10 cellular contexts compared by ENCODE assay signal in genomic region chr1:244254467-244254866, GRCh38.
DNase-seq lines count a peak whose midpoint lies in the region; ATAC-seq and TF ChIP-seq lines count a peak whose summit lies in the region.
"Had no signal": no experiment of that assay in that cellular context is flagged by ENCODE, and none has a peak within 500 bp of the region (broad histone marks: within the 10 kb centered on the region; RNA-seq: fewer than 3 reads in every experiment).

No MANE protein-coding gene starts in this region.

- TF ChIP-seq POLR2A in upper lobe of left lung (IDR thresholded peaks at IDR 0.05), result no peak

- intact Hi-C loops in left ventricle myocardium superior (cut with micrococcal nuclease), result no loop called here

- peak overlapping the region; percentile 29 to 72 (median 56) for H3K27ac ChIP-seq in upper lobe of left lung
- H3K27ac ChIP-seq: 22Rv1 had no signal

- no peak overlapping the region for H3K4me3 ChIP-seq in upper lobe of left lung

- no peaks in the 10 kb centered on the region for H3K27me3 ChIP-seq in upper lobe of left lung

- peaks cover 0 to 3% (median 1%) of the 10 kb centered on the region in 4 donors for H3K4me1 ChIP-seq in upper lobe of left lung

- 42 to 60% methylated on average over 6 of the region's 6 CpGs for WGBS in upper lobe of left lung, 2 donors

- H3K9me3 ChIP-seq in upper lobe of left lung, result no peaks in the 10 kb centered on the region

- peak; percentile 24 for DNase-seq in activated CD8-positive, alpha-beta memory T cell treated with anti-CD3 and anti-CD28 coated beads for 24 hours
- DNase-seq in activated CD8-positive, alpha-beta memory T cell treated with anti-CD3 and anti-CD28 coated beads, Interleukin-2, amount 50 U/mL, for 4 hours, result no peak
- DNase-seq in OCI-M2 (lab: John Stamatoyannopoulos, UW; ENCODE audit: unreplicated experiment) (peak; percentile 21), left ventricle myocardium superior (peak; percentile 46), upper lobe of left lung (peak in 1 of 2 donors; percentile 72), mesenteric fat pad (ENCODE audit: low spot score) (no peak)

- ATAC-seq in left ventricle myocardium superior, result peak; percentile 77
- ATAC-seq in upper lobe of left lung (ENCODE audit: low FRiP score in 2 of 2), result peak; percentile 80 to 90
- no peak for ATAC-seq in HG03342 (IDR thresholded peaks at IDR 0.05; ENCODE audit: unreplicated experiment)
- no peak for ATAC-seq in HG03108 (IDR thresholded peaks at IDR 0.05; ENCODE audit: unreplicated experiment)
- ATAC-seq: activated T-helper 17 cell treated with anti-CD3 and anti-CD28 coated beads, Interleukin-2, amount 50 U/mL, for 72 hours had no signal

- TF ChIP-seq CTCF in upper lobe of left lung (IDR thresholded peaks at IDR 0.05), result no peak

- no peaks in the 10 kb centered on the region for H3K36me3 ChIP-seq in upper lobe of left lung

- TF ChIP-seq EP300 in upper lobe of left lung (IDR thresholded peaks at IDR 0.05), result no peak

Comparison
In these comparisons a context has a peak if more than half of its experiments do, and no peak if none do; other contexts are left out.
1. DNase-seq: peak in activated CD8-positive, alpha-beta memory T cell treated with anti-CD3 and anti-CD28 coated beads for 24 hours (single experiment), OCI-M2 (single experiment) and left ventricle myocardium superior (single experiment); none in activated CD8-positive, alpha-beta memory T cell treated with anti-CD3 and anti-CD28 coated beads, Interleukin-2, amount 50 U/mL, for 4 hours (single experiment) and mesenteric fat pad (single experiment).
2. ATAC-seq: peak in left ventricle myocardium superior (single experiment) and upper lobe of left lung (2 of 2); none in HG03342 (single experiment) and HG03108 (single experiment).